1 cellular context compared by ENCODE assay signal in the genomic region with DNA sequence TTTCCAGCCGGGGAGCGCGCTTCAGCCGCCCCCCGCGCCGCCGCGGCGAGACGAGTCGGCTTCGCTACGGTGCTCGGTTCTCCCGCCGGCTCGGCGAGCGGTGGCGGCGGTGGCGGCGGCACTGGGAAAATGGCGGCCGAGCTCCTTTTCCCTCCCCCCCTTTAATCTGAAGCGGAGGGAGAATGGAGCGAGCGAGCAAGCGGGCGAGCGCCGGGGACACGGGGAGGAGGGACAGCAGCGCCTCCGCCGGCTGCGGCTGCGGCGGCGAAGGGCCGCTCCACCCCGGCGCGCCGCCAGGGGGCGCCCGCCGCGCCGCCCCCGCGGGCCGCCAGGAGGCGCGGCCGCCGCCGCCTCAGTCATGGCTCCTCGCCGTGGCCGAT.
A peak's percentile ranks its signal among the peaks of the same experiment; 100 is the strongest.
TF ChIP-seq lines count a peak whose summit lies in the region.

A gene with protein sequence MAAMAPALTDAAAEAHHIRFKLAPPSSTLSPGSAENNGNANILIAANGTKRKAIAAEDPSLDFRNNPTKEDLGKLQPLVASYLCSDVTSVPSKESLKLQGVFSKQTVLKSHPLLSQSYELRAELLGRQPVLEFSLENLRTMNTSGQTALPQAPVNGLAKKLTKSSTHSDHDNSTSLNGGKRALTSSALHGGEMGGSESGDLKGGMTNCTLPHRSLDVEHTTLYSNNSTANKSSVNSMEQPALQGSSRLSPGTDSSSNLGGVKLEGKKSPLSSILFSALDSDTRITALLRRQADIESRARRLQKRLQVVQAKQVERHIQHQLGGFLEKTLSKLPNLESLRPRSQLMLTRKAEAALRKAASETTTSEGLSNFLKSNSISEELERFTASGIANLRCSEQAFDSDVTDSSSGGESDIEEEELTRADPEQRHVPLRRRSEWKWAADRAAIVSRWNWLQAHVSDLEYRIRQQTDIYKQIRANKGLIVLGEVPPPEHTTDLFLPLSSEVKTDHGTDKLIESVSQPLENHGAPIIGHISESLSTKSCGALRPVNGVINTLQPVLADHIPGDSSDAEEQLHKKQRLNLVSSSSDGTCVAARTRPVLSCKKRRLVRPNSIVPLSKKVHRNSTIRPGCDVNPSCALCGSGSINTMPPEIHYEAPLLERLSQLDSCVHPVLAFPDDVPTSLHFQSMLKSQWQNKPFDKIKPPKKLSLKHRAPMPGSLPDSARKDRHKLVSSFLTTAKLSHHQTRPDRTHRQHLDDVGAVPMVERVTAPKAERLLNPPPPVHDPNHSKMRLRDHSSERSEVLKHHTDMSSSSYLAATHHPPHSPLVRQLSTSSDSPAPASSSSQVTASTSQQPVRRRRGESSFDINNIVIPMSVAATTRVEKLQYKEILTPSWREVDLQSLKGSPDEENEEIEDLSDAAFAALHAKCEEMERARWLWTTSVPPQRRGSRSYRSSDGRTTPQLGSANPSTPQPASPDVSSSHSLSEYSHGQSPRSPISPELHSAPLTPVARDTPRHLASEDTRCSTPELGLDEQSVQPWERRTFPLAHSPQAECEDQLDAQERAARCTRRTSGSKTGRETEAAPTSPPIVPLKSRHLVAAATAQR (N-terminal part only) (minus strand): TSS at position 184 of the 380 bp plus-strand sequence. CDS start 21,286 bp downstream, outside the sequence.

TF ChIP-seq in A549, 52 proteins besides CTCF, POLR2A, EP300 and RAD21 (continued from another document):
- TF ChIP-seq, protein P1, sequence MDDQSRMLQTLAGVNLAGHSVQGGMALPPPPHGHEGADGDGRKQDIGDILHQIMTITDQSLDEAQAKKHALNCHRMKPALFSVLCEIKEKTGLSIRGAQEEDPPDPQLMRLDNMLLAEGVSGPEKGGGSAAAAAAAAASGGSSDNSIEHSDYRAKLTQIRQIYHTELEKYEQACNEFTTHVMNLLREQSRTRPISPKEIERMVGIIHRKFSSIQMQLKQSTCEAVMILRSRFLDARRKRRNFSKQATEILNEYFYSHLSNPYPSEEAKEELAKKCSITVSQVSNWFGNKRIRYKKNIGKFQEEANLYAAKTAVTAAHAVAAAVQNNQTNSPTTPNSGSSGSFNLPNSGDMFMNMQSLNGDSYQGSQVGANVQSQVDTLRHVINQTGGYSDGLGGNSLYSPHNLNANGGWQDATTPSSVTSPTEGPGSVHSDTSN (IDR thresholded peaks at IDR 0.05) = peak; percentile 58; the same call in 1 of the 2 replicates
- no peak for TF ChIP-seq JUNB (IDR thresholded peaks at IDR 0.05)
- TF ChIP-seq, protein P2, sequence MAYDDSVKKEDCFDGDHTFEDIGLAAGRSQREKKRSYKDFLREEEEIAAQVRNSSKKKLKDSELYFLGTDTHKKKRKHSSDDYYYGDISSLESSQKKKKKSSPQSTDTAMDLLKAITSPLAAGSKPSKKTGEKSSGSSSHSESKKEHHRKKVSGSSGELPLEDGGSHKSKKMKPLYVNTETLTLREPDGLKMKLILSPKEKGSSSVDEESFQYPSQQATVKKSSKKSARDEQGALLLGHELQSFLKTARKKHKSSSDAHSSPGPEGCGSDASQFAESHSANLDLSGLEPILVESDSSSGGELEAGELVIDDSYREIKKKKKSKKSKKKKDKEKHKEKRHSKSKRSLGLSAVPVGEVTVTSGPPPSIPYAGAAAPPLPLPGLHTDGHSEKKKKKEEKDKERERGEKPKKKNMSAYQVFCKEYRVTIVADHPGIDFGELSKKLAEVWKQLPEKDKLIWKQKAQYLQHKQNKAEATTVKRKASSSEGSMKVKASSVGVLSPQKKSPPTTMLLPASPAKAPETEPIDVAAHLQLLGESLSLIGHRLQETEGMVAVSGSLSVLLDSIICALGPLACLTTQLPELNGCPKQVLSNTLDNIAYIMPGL (CRISPR knock-in tag; IDR thresholded peaks at IDR 0.05; ENCODE audit: borderline replicate concordance) = no peak
- TF ChIP-seq MAFK (IDR thresholded peaks at IDR 0.05; ENCODE audit: partially characterized antibody) = no peak
- TF ChIP-seq RCOR1 (IDR thresholded peaks at IDR 0.05; ENCODE audit: low read depth, low read length) = no peak
- TF ChIP-seq MAZ (IDR thresholded peaks at IDR 0.05; ENCODE audit: borderline replicate concordance, low read depth, low read length) = peak; percentile 92
- TF ChIP-seq SMC3 (IDR thresholded peaks at IDR 0.05) = peak; percentile 89
- TF ChIP-seq ZFP36 (IDR thresholded peaks at IDR 0.05; ENCODE audit: borderline replicate concordance, partially characterized antibody) = no peak
- TF ChIP-seq, protein P3, sequence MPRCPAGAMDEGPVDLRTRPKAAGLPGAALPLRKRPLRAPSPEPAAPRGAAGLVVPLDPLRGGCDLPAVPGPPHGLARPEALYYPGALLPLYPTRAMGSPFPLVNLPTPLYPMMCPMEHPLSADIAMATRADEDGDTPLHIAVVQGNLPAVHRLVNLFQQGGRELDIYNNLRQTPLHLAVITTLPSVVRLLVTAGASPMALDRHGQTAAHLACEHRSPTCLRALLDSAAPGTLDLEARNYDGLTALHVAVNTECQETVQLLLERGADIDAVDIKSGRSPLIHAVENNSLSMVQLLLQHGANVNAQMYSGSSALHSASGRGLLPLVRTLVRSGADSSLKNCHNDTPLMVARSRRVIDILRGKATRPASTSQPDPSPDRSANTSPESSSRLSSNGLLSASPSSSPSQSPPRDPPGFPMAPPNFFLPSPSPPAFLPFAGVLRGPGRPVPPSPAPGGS (IDR thresholded peaks at IDR 0.05) = no peak; the same call in 1 of the 3 replicates
- TF ChIP-seq NR3C1 (IDR thresholded peaks at IDR 0.05) = no peak
- TF ChIP-seq CEBPB (IDR thresholded peaks at IDR 0.05) = no peak
- no peak for TF ChIP-seq EHMT2 (IDR thresholded peaks at IDR 0.05; ENCODE audit: low read depth)
- TF ChIP-seq ZC3H11A (IDR thresholded peaks at IDR 0.05) = no peak
- TF ChIP-seq CHD2 (IDR thresholded peaks at IDR 0.05; ENCODE audit: low read length, partially characterized antibody) = no peak
- TF ChIP-seq, protein P4, sequence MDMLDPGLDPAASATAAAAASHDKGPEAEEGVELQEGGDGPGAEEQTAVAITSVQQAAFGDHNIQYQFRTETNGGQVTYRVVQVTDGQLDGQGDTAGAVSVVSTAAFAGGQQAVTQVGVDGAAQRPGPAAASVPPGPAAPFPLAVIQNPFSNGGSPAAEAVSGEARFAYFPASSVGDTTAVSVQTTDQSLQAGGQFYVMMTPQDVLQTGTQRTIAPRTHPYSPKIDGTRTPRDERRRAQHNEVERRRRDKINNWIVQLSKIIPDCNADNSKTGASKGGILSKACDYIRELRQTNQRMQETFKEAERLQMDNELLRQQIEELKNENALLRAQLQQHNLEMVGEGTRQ (IDR thresholded peaks at IDR 0.05) = no peak
- TF ChIP-seq FOSB (CRISPR knock-in tag; IDR thresholded peaks at IDR 0.05) = no peak
- no peak for TF ChIP-seq ZNF302 (CRISPR knock-in tag; IDR thresholded peaks at IDR 0.05)
- TF ChIP-seq KDM5A (IDR thresholded peaks at IDR 0.05) = no peak
- TF ChIP-seq TP53 (CRISPR knock-in tag; IDR thresholded peaks at IDR 0.05) = no peak
- no peak for TF ChIP-seq TFCP2L1 (CRISPR knock-in tag; IDR thresholded peaks at IDR 0.05)
- TF ChIP-seq NPAS2 (CRISPR knock-in tag; IDR thresholded peaks at IDR 0.05; ENCODE audit: borderline replicate concordance) = no peak
- no peak for TF ChIP-seq FOXS1 (CRISPR knock-in tag; IDR thresholded peaks at IDR 0.05)
- TF ChIP-seq HOXB13 (CRISPR knock-in tag; IDR thresholded peaks at IDR 0.05; ENCODE audit: low read depth) = no peak
- no peak for TF ChIP-seq KDM1A (IDR thresholded peaks at IDR 0.05; ENCODE audit: low read depth)
- no peak for TF ChIP-seq ZSCAN20 (CRISPR knock-in tag; IDR thresholded peaks at IDR 0.05)
- TF ChIP-seq JUN (IDR thresholded peaks at IDR 0.05) = peak; percentile 65 to 77; a peak in 3 of 5 replicates
- peak; percentile 58; the same call in 1 of the 2 replicates for TF ChIP-seq HOXB5 (CRISPR knock-in tag; IDR thresholded peaks at IDR 0.05)
- no peak for TF ChIP-seq HEYL (CRISPR knock-in tag; IDR thresholded peaks at IDR 0.05)
- no peak for TF ChIP-seq GATA3 (IDR thresholded peaks at IDR 0.05; ENCODE audit: borderline replicate concordance)
- no peak for TF ChIP-seq RNF2 (IDR thresholded peaks at IDR 0.05; ENCODE audit: borderline replicate concordance, low read depth)
- TF ChIP-seq, protein P5, sequence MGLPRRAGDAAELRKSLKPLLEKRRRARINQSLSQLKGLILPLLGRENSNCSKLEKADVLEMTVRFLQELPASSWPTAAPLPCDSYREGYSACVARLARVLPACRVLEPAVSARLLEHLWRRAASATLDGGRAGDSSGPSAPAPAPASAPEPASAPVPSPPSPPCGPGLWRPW (IDR thresholded peaks at IDR 0.05) = no peak
- no peak for TF ChIP-seq CHD4 (IDR thresholded peaks at IDR 0.05; ENCODE audit: borderline replicate concordance)
- TF ChIP-seq ESRRA (IDR thresholded peaks at IDR 0.05; ENCODE audit: borderline replicate concordance, low read length) = no peak
- no peak for TF ChIP-seq HDAC2 (IDR thresholded peaks at IDR 0.05)
- no peak for TF ChIP-seq HOXA7 (CRISPR knock-in tag; IDR thresholded peaks at IDR 0.05)
- no peak for TF ChIP-seq NFE2L2 (conservative IDR thresholded peaks at IDR 0.05; ENCODE audit: low read length)
- TF ChIP-seq CBX8 (IDR thresholded peaks at IDR 0.05) = no peak
